1 cellular context compared by ENCODE assay signal in the genomic region with DNA sequence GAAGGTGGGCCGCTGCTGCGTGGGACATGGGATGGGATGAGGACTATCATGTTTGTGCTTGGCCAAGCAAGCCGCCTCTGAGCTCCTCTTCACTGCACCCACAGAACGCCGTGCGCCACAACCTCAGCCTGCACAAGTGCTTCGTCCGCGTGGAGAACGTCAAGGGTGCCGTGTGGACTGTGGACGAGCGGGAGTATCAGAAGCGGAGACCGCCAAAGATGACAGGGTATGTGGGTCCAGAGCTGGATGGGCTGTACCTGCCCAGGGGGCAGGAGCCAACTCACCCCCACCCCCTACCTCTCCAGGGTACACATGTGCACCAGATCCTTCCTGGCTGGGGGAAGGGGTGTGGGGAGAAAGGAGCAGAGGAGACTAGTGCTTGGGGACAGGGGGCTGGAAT.
TF ChIP-seq lines count a peak whose summit lies in the region.

No MANE protein-coding gene starts in this region.

TF ChIP-seq in HepG2, 621 proteins besides CTCF, POLR2A, EP300 and RAD21:
- TF ChIP-seq MZF1 (CRISPR knock-in tag; IDR thresholded peaks at IDR 0.05; ENCODE audit: borderline replicate concordance) (no peak), ZNF670 (CRISPR knock-in tag; IDR thresholded peaks at IDR 0.05; ENCODE audit: borderline replicate concordance) (no peak), MXD3 (CRISPR knock-in tag; IDR thresholded peaks at IDR 0.05) (0 out of 2 replicates have a peak, but pooled peaks have one; percentile 25), PAF1 (CRISPR knock-in tag; IDR thresholded peaks at IDR 0.05) (peak; percentile 64; the same call in 1 of the 2 replicates), ZNF687 (CRISPR knock-in tag; IDR thresholded peaks at IDR 0.05) (peak; percentile 28; the same call in 1 of the 2 replicates), ZNF607 (CRISPR knock-in tag; IDR thresholded peaks at IDR 0.05; ENCODE audit: borderline replicate concordance) (no peak), SRSF1 (optimal IDR thresholded peaks at IDR 0.05; ENCODE audit: low read depth, low read length) (peak; percentile 58), AKAP8 (CRISPR knock-in tag; IDR thresholded peaks at IDR 0.05) (peak; percentile 84), POLR2G (IDR thresholded peaks at IDR 0.05; ENCODE audit: low read depth, low read length) (peak; percentile 70), CBX5 (CRISPR knock-in tag; IDR thresholded peaks at IDR 0.05; ENCODE audit: borderline replicate concordance) (peak; percentile 25; the same call in 1 of the 2 replicates), RBFOX2 (IDR thresholded peaks at IDR 0.05; ENCODE audit: low read depth, low read length) (0 out of 2 replicates have a peak, but pooled peaks have one; percentile 17), CHD4 (IDR thresholded peaks at IDR 0.05; ENCODE audit: borderline replicate concordance, low read length) (no peak), RXRA (CRISPR knock-in tag; IDR thresholded peaks at IDR 0.05) (no peak), MYC (CRISPR knock-in tag; IDR thresholded peaks at IDR 0.05; ENCODE audit: borderline replicate concordance) (0 out of 2 replicates have a peak, but pooled peaks have one; percentile 7), AGO2 (optimal IDR thresholded peaks at IDR 0.05; ENCODE audit: low read depth, low read length) (peak; percentile 99)
- TF ChIP-seq, protein P1, sequence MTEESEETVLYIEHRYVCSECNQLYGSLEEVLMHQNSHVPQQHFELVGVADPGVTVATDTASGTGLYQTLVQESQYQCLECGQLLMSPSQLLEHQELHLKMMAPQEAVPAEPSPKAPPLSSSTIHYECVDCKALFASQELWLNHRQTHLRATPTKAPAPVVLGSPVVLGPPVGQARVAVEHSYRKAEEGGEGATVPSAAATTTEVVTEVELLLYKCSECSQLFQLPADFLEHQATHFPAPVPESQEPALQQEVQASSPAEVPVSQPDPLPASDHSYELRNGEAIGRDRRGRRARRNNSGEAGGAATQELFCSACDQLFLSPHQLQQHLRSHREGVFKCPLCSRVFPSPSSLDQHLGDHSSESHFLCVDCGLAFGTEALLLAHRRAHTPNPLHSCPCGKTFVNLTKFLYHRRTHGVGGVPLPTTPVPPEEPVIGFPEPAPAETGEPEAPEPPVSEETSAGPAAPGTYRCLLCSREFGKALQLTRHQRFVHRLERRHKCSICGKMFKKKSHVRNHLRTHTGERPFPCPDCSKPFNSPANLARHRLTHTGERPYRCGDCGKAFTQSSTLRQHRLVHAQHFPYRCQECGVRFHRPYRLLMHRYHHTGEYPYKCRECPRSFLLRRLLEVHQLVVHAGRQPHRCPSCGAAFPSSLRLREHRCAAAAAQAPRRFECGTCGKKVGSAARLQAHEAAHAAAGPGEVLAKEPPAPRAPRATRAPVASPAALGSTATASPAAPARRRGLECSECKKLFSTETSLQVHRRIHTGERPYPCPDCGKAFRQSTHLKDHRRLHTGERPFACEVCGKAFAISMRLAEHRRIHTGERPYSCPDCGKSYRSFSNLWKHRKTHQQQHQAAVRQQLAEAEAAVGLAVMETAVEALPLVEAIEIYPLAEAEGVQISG (CRISPR knock-in tag; IDR thresholded peaks at IDR 0.05) = no peak
